ENCODE assay signal across 15 cellular contexts in the genomic region with DNA sequence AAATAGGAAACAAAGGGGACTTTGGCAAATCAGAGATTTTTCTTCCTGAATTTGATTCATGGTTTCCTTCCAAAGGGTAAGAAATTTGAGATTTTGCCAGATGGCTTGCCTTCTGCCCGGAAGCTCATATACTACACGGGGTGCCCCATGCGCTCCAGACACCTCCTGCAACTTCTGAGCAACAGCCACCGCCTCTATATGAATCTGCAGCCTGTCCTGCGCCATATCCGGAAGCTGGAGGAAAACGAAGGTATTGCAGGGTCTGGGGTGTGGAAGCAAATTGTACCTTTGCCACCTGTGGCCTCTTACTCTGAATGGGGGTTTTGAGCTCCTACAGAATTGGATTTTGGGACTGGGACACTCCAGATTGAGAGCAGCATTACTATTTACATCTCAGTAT.
"Had no signal": no experiment of that assay in that cellular context is flagged by ENCODE, and none has a peak within 500 bp of the region (broad histone marks: within the 10 kb centered on the region; RNA-seq: fewer than 3 reads in every experiment).

No MANE protein-coding gene starts in this region.

- H3K4me1 Mint-ChIP-seq: activated B cell treated with CpG ODN at 0.5 μM for 24 hours; activated CD4-positive, alpha-beta memory T cell treated with anti-CD3 and anti-CD28 coated beads, Interleukin-2, amount 10 ng/mL, durations not matched to agents 7 days and 5 days had no signal

- DNase-seq: activated B cell treated with CpG ODN at 0.5 μM for 24 hours; activated CD4-positive, alpha-beta memory T cell treated with anti-CD3 and anti-CD28 coated beads, Interleukin-2, amount 10 ng/mL, durations not matched to agents 7 days and 5 days; activated CD4-positive, alpha-beta T cell treated with anti-CD3 and anti-CD28 coated beads for 4 hours; activated CD8-positive, alpha-beta memory T cell treated with anti-CD3 and anti-CD28 coated beads, Interleukin-2, amount 10 ng/mL, durations not matched to agents 7 days and 5 days; foreskin fibroblast; lower lobe of right lung; nephron progenitor cell; stimulated activated CD4-positive, alpha-beta T cell treated with anti-CD3 and anti-CD28 coated beads, Interleukin-2, amount 100 ng/mL, for 48 hours; uterus had no signal

- H3K9me3 ChIP-seq: lower lobe of right lung, tibial nerve, uterus had no signal

- H3K27me3 Mint-ChIP-seq: activated B cell treated with CpG ODN at 0.5 μM for 24 hours; activated CD4-positive, alpha-beta memory T cell treated with anti-CD3 and anti-CD28 coated beads, Interleukin-2, amount 10 ng/mL, durations not matched to agents 7 days and 5 days; activated CD8-positive, alpha-beta memory T cell treated with anti-CD3 and anti-CD28 coated beads, Interleukin-2, amount 10 ng/mL, durations not matched to agents 7 days and 5 days; activated naive CD8-positive, alpha-beta T cell; progenitor cell of endocrine pancreas; stimulated activated naive CD8-positive, alpha-beta T cell treated with anti-CD3 and anti-CD28 coated beads, Interleukin-15, Interleukin-2, amounts not matched to agents 100 ng/mL and 50 ng/mL, for 24 hours had no signal

- H3K4me3 ChIP-seq: lower lobe of right lung, tibial nerve, uterus had no signal

- H3K27ac ChIP-seq: lower lobe of right lung, tibial nerve, uterus had no signal

- H3K27me3 ChIP-seq: tibial nerve, uterus had no signal

- H3K4me1 ChIP-seq: lower lobe of right lung had no signal

- H3K36me3 Mint-ChIP-seq: activated CD8-positive, alpha-beta memory T cell treated with anti-CD3 and anti-CD28 coated beads, Interleukin-2, amount 10 ng/mL, durations not matched to agents 7 days and 5 days; activated naive CD8-positive, alpha-beta T cell had no signal

- H3K27ac Mint-ChIP-seq: activated B cell treated with CpG ODN at 0.5 μM for 24 hours; activated CD4-positive, alpha-beta memory T cell treated with anti-CD3 and anti-CD28 coated beads, Interleukin-2, amount 10 ng/mL, durations not matched to agents 7 days and 5 days; activated CD8-positive, alpha-beta memory T cell treated with anti-CD3 and anti-CD28 coated beads, Interleukin-2, amount 10 ng/mL, durations not matched to agents 7 days and 5 days; activated naive CD8-positive, alpha-beta T cell; mesothelial cell of epicardium; progenitor cell of endocrine pancreas; stimulated activated naive CD8-positive, alpha-beta T cell treated with anti-CD3 and anti-CD28 coated beads, Interleukin-15, Interleukin-2, amounts not matched to agents 100 ng/mL and 50 ng/mL, for 24 hours; T-helper 2 cell treated with Interferon-gamma antibody and Interleukin-4, amounts not matched to agents 5 μg/mL and 100 μg/mL, for 36 hours had no signal

- H3K9me3 Mint-ChIP-seq: activated B cell treated with CpG ODN at 0.5 μM for 24 hours; activated CD4-positive, alpha-beta memory T cell treated with anti-CD3 and anti-CD28 coated beads, Interleukin-2, amount 10 ng/mL, durations not matched to agents 7 days and 5 days; mesothelial cell of epicardium; nephron progenitor cell; stimulated activated naive CD8-positive, alpha-beta T cell treated with anti-CD3 and anti-CD28 coated beads, Interleukin-15, Interleukin-2, amounts not matched to agents 100 ng/mL and 50 ng/mL, for 24 hours; T-helper 2 cell treated with Interferon-gamma antibody and Interleukin-4, amounts not matched to agents 5 μg/mL and 100 μg/mL, for 36 hours had no signal

- ATAC-seq: activated CD8-positive, alpha-beta memory T cell treated with anti-CD3 and anti-CD28 coated beads, Interleukin-2, amount 10 ng/mL, durations not matched to agents 7 days and 5 days; lower lobe of right lung had no signal

- H3K4me3 Mint-ChIP-seq: activated B cell treated with CpG ODN at 0.5 μM for 24 hours; activated CD4-positive, alpha-beta memory T cell treated with anti-CD3 and anti-CD28 coated beads, Interleukin-2, amount 10 ng/mL, durations not matched to agents 7 days and 5 days; activated CD8-positive, alpha-beta memory T cell treated with anti-CD3 and anti-CD28 coated beads, Interleukin-2, amount 10 ng/mL, durations not matched to agents 7 days and 5 days; activated naive CD8-positive, alpha-beta T cell; mesothelial cell of epicardium; nephron progenitor cell; stimulated activated naive CD8-positive, alpha-beta T cell treated with anti-CD3 and anti-CD28 coated beads, Interleukin-15, Interleukin-2, amounts not matched to agents 100 ng/mL and 50 ng/mL, for 24 hours; T-helper 2 cell treated with Interferon-gamma antibody and Interleukin-4, amounts not matched to agents 5 μg/mL and 100 μg/mL, for 36 hours had no signal
